8 cellular contexts compared by ENCODE assay signal in genomic region chr1:147700042-147700711, GRCh38. TPM values are rescaled to one million over a fixed set of nuclear protein-coding genes. Genes with fewer than 3 reads are reported as not detected.
DNase-seq lines count a peak whose midpoint lies in the region; ATAC-seq and TF ChIP-seq lines count a peak whose summit lies in the region.

No MANE protein-coding gene starts in this region.

- peak; percentile 50 for DNase-seq in CD1c-positive myeloid dendritic cell (ENCODE audit: extremely low spot score)
- peak; percentile 82 for DNase-seq in HEK293T (ENCODE audit: extremely low spot score)
- DNase-seq in NCI-H748 treated with DMSO at 0.1 percent for 48 hours (lab: John Stamatoyannopoulos, UW): peak; percentile 4
- peak; percentile 71 for DNase-seq in activated CD8-positive, alpha-beta memory T cell treated with anti-CD3 and anti-CD28 coated beads, Interleukin-2, amount 10 ng/mL, durations not matched to agents 7 days and 5 days
- peak; percentile 53 to 62 (median 58) for DNase-seq in effector memory CD8-positive, alpha-beta T cell
- peak; percentile 84 for DNase-seq in midbrain (lab: John Stamatoyannopoulos, UW)
- peak; percentile 25 to 26 for DNase-seq in stimulated activated CD8-positive, alpha-beta memory T cell treated with anti-CD3 and anti-CD28 coated beads, Interleukin-4, amount 100 ng/mL, for 1 hour (ENCODE audit: low read depth in 2 of 2, low spot score in 1 of 2)

- POLR2A ChIA-PET in HEK293T (lab: Yijun Ruan, JAX): interaction anchor here (0.6 kb wide), 1 partner anchor 17 kb away, joined by 3 read pairs; no protein-coding TSS in a partner anchor

- no peaks in the 10 kb centered on the region for H3K9me3 Mint-ChIP-seq in activated CD8-positive, alpha-beta memory T cell treated with anti-CD3 and anti-CD28 coated beads, Interleukin-2, amount 10 ng/mL, durations not matched to agents 7 days and 5 days (ENCODE audit: low read depth)
- no peaks in the 10 kb centered on the region for H3K9me3 Mint-ChIP-seq in effector memory CD8-positive, alpha-beta T cell

- no peak overlapping the region for H3K4me3 Mint-ChIP-seq in activated CD8-positive, alpha-beta memory T cell treated with anti-CD3 and anti-CD28 coated beads, Interleukin-2, amount 10 ng/mL, durations not matched to agents 7 days and 5 days
- H3K4me3 Mint-ChIP-seq in effector memory CD8-positive, alpha-beta T cell: peak overlapping the region in 1 of 2 donors; percentile 42

- peaks cover 6% of the 10 kb centered on the region for H3K4me1 Mint-ChIP-seq in activated CD8-positive, alpha-beta memory T cell treated with anti-CD3 and anti-CD28 coated beads, Interleukin-2, amount 10 ng/mL, durations not matched to agents 7 days and 5 days
- H3K4me1 Mint-ChIP-seq in effector memory CD8-positive, alpha-beta T cell (ENCODE audit: low read depth in 2 of 2): peaks cover 4% of the 10 kb centered on the region in 2 donors

- no peaks in the 10 kb centered on the region for H3K36me3 Mint-ChIP-seq in activated CD8-positive, alpha-beta memory T cell treated with anti-CD3 and anti-CD28 coated beads, Interleukin-2, amount 10 ng/mL, durations not matched to agents 7 days and 5 days
- no peaks in the 10 kb centered on the region for H3K36me3 Mint-ChIP-seq in effector memory CD8-positive, alpha-beta T cell (ENCODE audit: insufficient read depth)

- ATAC-seq in activated CD8-positive, alpha-beta memory T cell treated with anti-CD3 and anti-CD28 coated beads, Interleukin-2, amount 10 ng/mL, durations not matched to agents 7 days and 5 days: peak; percentile 95
- ATAC-seq in effector memory CD8-positive, alpha-beta T cell (replicated peaks): peak; percentile 95
- no peak for ATAC-seq in GM18873 (IDR thresholded peaks at IDR 0.05; ENCODE audit: low FRiP score, unreplicated experiment)

- CTCF ChIA-PET in HEK293T (lab: Yijun Ruan, JAX): no interaction called here
- CTCF ChIA-PET in activated CD8-positive, alpha-beta memory T cell treated with anti-CD3 and anti-CD28 coated beads, Interleukin-2, amount 10 ng/mL, durations not matched to agents 7 days and 5 days (lab: Charles Lee): interaction anchor here (1.0 to 1.1 kb wide), 3 partner anchors 52 to 193 kb away, joined by 3 to 5 read pairs (median 4); no protein-coding TSS in a partner anchor

- H3K27me3 Mint-ChIP-seq in activated CD8-positive, alpha-beta memory T cell treated with anti-CD3 and anti-CD28 coated beads, Interleukin-2, amount 10 ng/mL, durations not matched to agents 7 days and 5 days: peaks cover 26% of the 10 kb centered on the region
- peaks cover 14 to 30% of the 10 kb centered on the region in 2 donors for H3K27me3 Mint-ChIP-seq in effector memory CD8-positive, alpha-beta T cell

- H3K27ac Mint-ChIP-seq in activated CD8-positive, alpha-beta memory T cell treated with anti-CD3 and anti-CD28 coated beads, Interleukin-2, amount 10 ng/mL, durations not matched to agents 7 days and 5 days: no peak overlapping the region
- peak overlapping the region in 1 of 2 donors; percentile 33 for H3K27ac Mint-ChIP-seq in effector memory CD8-positive, alpha-beta T cell

TF ChIP-seq in HEK293T, 16 proteins besides CTCF, POLR2A, EP300 and RAD21:
- TF ChIP-seq SUZ12 (IDR thresholded peaks at IDR 0.05): no peak
- no peak for TF ChIP-seq ARNT (IDR thresholded peaks at IDR 0.05)

RNA-seq across cellular contexts. Expression of gene ACP6, which starts 29.9 kb away (rescaled TPM):
- 10 to 100 TPM; 11.2 to 20.3 TPM for total RNA-seq in activated CD8-positive, alpha-beta memory T cell treated with anti-CD3 and anti-CD28 coated beads, Interleukin-2, amount 10 ng/mL, durations not matched to agents 7 days and 5 days

Comparison
In these comparisons a context has a peak if more than half of its experiments do, and no peak if none do; other contexts are left out.
1. DNase-seq: peak in every context shown above with its lines; median percentile 84 in midbrain; 82 in HEK293T; 71 in activated CD8-positive, alpha-beta memory T cell treated with anti-CD3 and anti-CD28 coated beads, Interleukin-2, amount 10 ng/mL, durations not matched to agents 7 days and 5 days; 58 in effector memory CD8-positive, alpha-beta T cell; 50 in CD1c-positive myeloid dendritic cell; 26 in stimulated activated CD8-positive, alpha-beta memory T cell treated with anti-CD3 and anti-CD28 coated beads, Interleukin-4, amount 100 ng/mL, for 1 hour; 4 in NCI-H748 treated with DMSO at 0.1 percent for 48 hours.